In the genomic region with DNA sequence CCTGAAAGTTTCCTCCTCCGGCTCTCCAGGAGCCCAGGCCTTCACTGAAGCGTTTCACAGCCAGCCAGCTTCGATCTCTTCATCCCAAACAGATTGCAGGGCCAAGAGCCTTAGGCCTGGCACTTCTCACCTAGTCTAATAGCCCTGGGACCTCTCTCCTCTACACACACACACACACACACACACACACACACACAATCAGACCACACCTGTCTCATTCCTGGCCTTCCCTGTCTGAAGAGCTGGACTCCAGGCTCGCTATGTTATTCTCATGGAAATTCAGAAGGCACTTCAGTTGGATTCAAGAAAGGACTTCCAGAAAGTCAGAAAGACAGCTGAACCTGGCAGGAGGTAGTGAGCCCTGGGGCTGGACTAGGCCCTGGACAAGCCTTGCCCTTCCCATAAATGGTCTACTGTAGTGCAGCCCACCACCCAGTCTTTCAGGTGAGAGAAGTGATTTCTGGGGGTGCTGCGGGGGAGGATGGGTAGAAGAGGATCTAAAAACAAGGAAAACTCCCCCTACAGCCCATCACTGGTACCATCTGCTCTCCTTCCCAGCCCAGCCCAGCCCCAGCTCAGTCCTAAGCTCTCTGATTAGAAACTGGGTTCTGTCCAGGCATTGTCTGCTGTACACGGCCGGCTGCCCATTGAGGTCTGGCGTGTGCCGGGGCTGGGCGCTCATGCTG, we compare ENCODE assay signal across 8 cellular contexts. TPM values are rescaled to one million over a fixed set of nuclear protein-coding genes. Genes with fewer than 3 reads are reported as not detected.
DNase-seq lines count a peak whose midpoint lies in the region; ATAC-seq and TF ChIP-seq lines count a peak whose summit lies in the region.

No MANE protein-coding gene starts in this region.

- no peak overlapping the region for H3K9ac ChIP-seq in Karpas-422 (ENCODE audit: low read length)

- no peaks in the 10 kb centered on the region for H3K79me2 ChIP-seq in Karpas-422 (ENCODE audit: low read length)

- H3K27ac ChIP-seq in Karpas-422 (ENCODE audit: low read length) (no peak overlapping the region), esophagus muscularis mucosa (replicated peaks in 1 of 4) (no peak overlapping the region)

- DNase-seq in Daoy (ENCODE audit: low read depth) (peak; percentile 55), Karpas-422 (peak; percentile 56), hippocampal formation (lab: John Stamatoyannopoulos, UW) (peak; percentile 52 to 66), esophagus muscularis mucosa (ENCODE audit: extremely low spot score) (no peak)
- peak; percentile 43 for DNase-seq in activated CD8-positive, alpha-beta memory T cell treated with anti-CD3 and anti-CD28 coated beads, Interleukin-2, amount 50 U/mL, for 4 hours
- peak; percentile 60 for DNase-seq in stimulated activated naive CD8-positive, alpha-beta T cell treated with anti-CD3 and anti-CD28 coated beads, Interleukin-15, Interleukin-2, amounts not matched to agents 100 U/mL and 50 U/mL, for 24 hours

- H3K36me3 ChIP-seq in Karpas-422 (ENCODE audit: insufficient read depth, low read length): no peaks in the 10 kb centered on the region
- no peaks in the 10 kb centered on the region for H3K36me3 ChIP-seq in esophagus muscularis mucosa

- H3K4me3 ChIP-seq in Karpas-422 (ENCODE audit: low read length) (no peak overlapping the region), esophagus muscularis mucosa (no peak overlapping the region)

- TF ChIP-seq EP300 in esophagus muscularis mucosa (IDR thresholded peaks at IDR 0.05): no peak

- ATAC-seq in stimulated activated naive CD8-positive, alpha-beta T cell treated with anti-CD3 and anti-CD28 coated beads, Interleukin-15, Interleukin-2, amounts not matched to agents 100 U/mL and 50 U/mL, for 24 hours: no peak
- ATAC-seq in HG03039 (IDR thresholded peaks at IDR 0.05; ENCODE audit: unreplicated experiment): no peak
- no peak for ATAC-seq in GM18870 (IDR thresholded peaks at IDR 0.05; ENCODE audit: unreplicated experiment)

- intact Hi-C loops in esophagus muscularis mucosa (cut with DNase I): no loop called here

- TF ChIP-seq CTCF in esophagus muscularis mucosa (IDR thresholded peaks at IDR 0.05): peak in 1 of 3 experiments; percentile 19

- H3K9me2 ChIP-seq in Karpas-422 (replicated peaks; ENCODE audit: insufficient read depth, low read length): no peaks in the 10 kb centered on the region

- H3K4me1 ChIP-seq in Karpas-422 (ENCODE audit: low read length): peaks cover 10% of the 10 kb centered on the region
- H3K4me1 ChIP-seq in esophagus muscularis mucosa: peaks cover 23 to 62% (median 55%) of the 10 kb centered on the region in 4 donors

- H2AFZ ChIP-seq in Karpas-422 (ENCODE audit: low read length): no peak overlapping the region

- WGBS in esophagus muscularis mucosa: 97% methylated on average over 5 of the region's 10 CpGs

- no peak overlapping the region for H3K4me2 ChIP-seq in Karpas-422 (ENCODE audit: low read depth, low read length, poor library complexity, severe bottlenecking)

- H3K27me3 ChIP-seq in Karpas-422 (ENCODE audit: low read length): no peaks in the 10 kb centered on the region
- peaks cover 0 to 17% (median 0%) of the 10 kb centered on the region in 4 donors for H3K27me3 ChIP-seq in esophagus muscularis mucosa

- H3K9me3 ChIP-seq in Karpas-422 (ENCODE audit: low read length) (no peaks in the 10 kb centered on the region), esophagus muscularis mucosa (no peaks in the 10 kb centered on the region)

- H4K20me1 ChIP-seq in Karpas-422 (ENCODE audit: insufficient read depth, low read depth, low read length): no peaks in the 10 kb centered on the region

- no peak for TF ChIP-seq POLR2A in esophagus muscularis mucosa (IDR thresholded peaks at IDR 0.05; ENCODE audit: low read depth)

RNA-seq across cellular contexts. Expression of a gene that starts 2.7 kb away (rescaled TPM):
- total RNA-seq in Daoy (2014; rRNA removed; shearing (Covaris generic)): 2.6 and 3.4 TPM in 2 replicates
- 0.22 TPM in 2 replicates for total RNA-seq in Karpas-422 (2014; rRNA removed; shearing (Covaris generic); ENCODE audit: low replicate concordance)
- total RNA-seq in esophagus muscularis mucosa: 1 to 10 TPM; 1.6 to 2.5 (median 1.9) TPM
